29 cellular contexts compared by ENCODE assay signal in the genomic region with DNA sequence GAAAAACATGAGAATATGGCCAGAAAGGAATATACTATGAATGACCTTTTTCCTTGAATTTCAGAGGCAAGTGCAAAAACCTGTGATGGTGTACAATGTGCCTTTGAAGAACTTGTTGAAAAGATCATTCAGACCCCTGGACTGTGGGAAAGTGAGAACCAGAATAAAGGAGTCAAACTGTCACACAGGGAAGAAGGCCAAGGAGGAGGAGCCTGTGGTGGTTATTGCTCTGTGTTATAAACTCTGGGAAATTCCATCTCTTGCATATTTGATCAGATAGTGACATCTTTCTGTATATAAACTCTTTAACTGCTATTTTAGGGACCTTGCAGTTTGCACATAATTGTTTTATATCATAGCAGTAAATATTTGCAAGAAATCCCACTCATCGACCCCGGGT. TPM values are rescaled to one million over a fixed set of nuclear protein-coding genes. Genes with fewer than 3 reads are reported as not detected.
DNase-seq lines count a peak whose midpoint lies in the region; ATAC-seq lines count a peak whose summit lies in the region.
"Had no signal": no experiment of that assay in that cellular context is flagged by ENCODE, and none has a peak within 500 bp of the region (broad histone marks: within the 10 kb centered on the region; RNA-seq: fewer than 3 reads in every experiment).

No MANE protein-coding gene starts in this region.

- H3K9me3 Mint-ChIP-seq in activated naive CD4-positive, alpha-beta T cell treated with anti-CD3 and anti-CD28 coated beads, Interleukin-2, amount 50 U/mL, for 24 hours: no peaks in the 10 kb centered on the region
- H3K9me3 Mint-ChIP-seq in activated naive CD8-positive, alpha-beta T cell treated with anti-CD3 and anti-CD28 coated beads for 36 hours: no peaks in the 10 kb centered on the region
- H3K9me3 Mint-ChIP-seq: naive B cell, T-cell had no signal

- no peaks in the 10 kb centered on the region for H3K27me3 Mint-ChIP-seq in activated naive CD4-positive, alpha-beta T cell treated with anti-CD3 and anti-CD28 coated beads, Interleukin-2, amount 50 U/mL, for 24 hours
- H3K27me3 Mint-ChIP-seq in activated naive CD8-positive, alpha-beta T cell treated with anti-CD3 and anti-CD28 coated beads for 36 hours: no peaks in the 10 kb centered on the region
- H3K27me3 Mint-ChIP-seq: B cell, naive B cell, T-cell had no signal

- H3K36me3 Mint-ChIP-seq in activated naive CD4-positive, alpha-beta T cell treated with anti-CD3 and anti-CD28 coated beads, Interleukin-2, amount 50 U/mL, for 24 hours: peaks cover 14% of the 10 kb centered on the region
- peaks cover 27% of the 10 kb centered on the region for H3K36me3 Mint-ChIP-seq in activated naive CD8-positive, alpha-beta T cell treated with anti-CD3 and anti-CD28 coated beads for 36 hours

- peaks cover 38% of the 10 kb centered on the region for H3K4me1 Mint-ChIP-seq in activated naive CD4-positive, alpha-beta T cell treated with anti-CD3 and anti-CD28 coated beads, Interleukin-2, amount 50 U/mL, for 24 hours
- peaks cover 32% of the 10 kb centered on the region for H3K4me1 Mint-ChIP-seq in activated naive CD8-positive, alpha-beta T cell treated with anti-CD3 and anti-CD28 coated beads for 36 hours
- H3K4me1 Mint-ChIP-seq: B cell had no signal

- ATAC-seq in left colon (peak; percentile 79), HG02973 (IDR thresholded peaks at IDR 0.05; ENCODE audit: unreplicated experiment) (no peak), GM21360 (IDR thresholded peaks at IDR 0.05; ENCODE audit: unreplicated experiment) (no peak)
- ATAC-seq: A549, PC-3, T-cell had no signal

- H3K27ac Mint-ChIP-seq in activated naive CD4-positive, alpha-beta T cell treated with anti-CD3 and anti-CD28 coated beads, Interleukin-2, amount 50 U/mL, for 24 hours: peak overlapping the region; percentile 24
- H3K27ac Mint-ChIP-seq in activated naive CD8-positive, alpha-beta T cell treated with anti-CD3 and anti-CD28 coated beads for 36 hours: peak overlapping the region; percentile 7
- H3K27ac Mint-ChIP-seq: B cell had no signal

- no peak for DNase-seq in activated naive CD4-positive, alpha-beta T cell treated with Interleukin-2 at 50 U/mL for 16 hours
- DNase-seq in activated naive CD8-positive, alpha-beta T cell treated with anti-CD3 and anti-CD28 coated beads for 36 hours: no peak
- DNase-seq in left colon (peak in 1 of 2 donors; percentile 20), SW480 (ENCODE audit: low spot score) (no peak), NCI-H446 (lab: John Stamatoyannopoulos, UW) (no peak)
- DNase-seq: activated CD8-positive, alpha-beta memory T cell treated with anti-CD3 and anti-CD28 coated beads for 24 hours; activated naive CD4-positive, alpha-beta T cell treated with anti-CD3 and anti-CD28 coated beads, Interleukin-2, amount 50 U/mL, for 16 hours; activated T-cell treated with anti-CD3 and anti-CD28 coated beads, Interleukin-2, amount 50 U/mL, for 48 hours; Caco-2; cerebellar nuclear complex; DND-41; glutamatergic neuron; HCEC 1CT; MM.1S; naive B cell; NCI-H1417 treated with DMSO at 0.1 percent for 48 hours; NCI-H2081 treated with DMSO at 0.1 percent for 48 hours; PC-3; SHP77; stimulated activated CD4-positive, alpha-beta T cell treated with anti-CD3 and anti-CD28 coated beads, Interleukin-12 subunit alpha, Interleukin-12 subunit beta, amount 100 ng/mL, for 4 hours; stimulated activated CD4-positive, alpha-beta T cell treated with anti-CD3 and anti-CD28 coated beads, Interleukin-4, amount 100 ng/mL, for 24 hours; stimulated activated naive CD4-positive, alpha-beta T cell; T-cell; testis had no signal

- H3K4me3 Mint-ChIP-seq in activated naive CD4-positive, alpha-beta T cell treated with anti-CD3 and anti-CD28 coated beads, Interleukin-2, amount 50 U/mL, for 24 hours: no peak overlapping the region
- H3K4me3 Mint-ChIP-seq in activated naive CD8-positive, alpha-beta T cell treated with anti-CD3 and anti-CD28 coated beads for 36 hours: no peak overlapping the region
- H3K4me3 Mint-ChIP-seq: B cell, naive B cell, T-cell had no signal

- intact Hi-C loops in left colon (cut with DNase I, micrococcal nuclease): no loop called here

RNA-seq across cellular contexts. Expression of gene RAB18, which starts 33.7 kb away (rescaled TPM):
- total RNA-seq in activated naive CD8-positive, alpha-beta T cell treated with anti-CD3 and anti-CD28 coated beads for 36 hours: 10 to 100 TPM; 58.3 to 61.4 TPM
- 100 to 1,000 TPM; 110 to 114 TPM for total RNA-seq in left colon
